Comparison of ENCODE assay signal across 32 cellular contexts in the genomic region with DNA sequence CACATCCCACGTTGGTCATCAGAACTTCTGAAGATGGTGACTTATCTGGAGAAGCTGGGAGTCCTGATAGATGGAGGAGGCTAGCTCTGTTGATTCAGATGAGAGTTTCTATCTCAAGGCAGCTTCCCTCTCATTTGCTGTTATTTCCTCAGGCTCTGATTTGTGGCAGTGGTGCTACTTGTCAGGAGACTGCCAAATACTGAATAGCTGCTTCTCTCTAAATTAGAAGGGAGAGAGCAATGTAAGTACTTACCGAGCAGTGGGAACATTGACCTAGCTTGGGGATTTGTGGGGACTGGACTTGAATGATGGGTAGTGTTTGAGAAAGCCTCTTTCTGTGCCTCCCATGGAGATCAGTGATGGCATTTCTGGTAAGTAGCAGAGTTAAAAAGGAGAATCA. TPM values are rescaled to one million over a fixed set of nuclear protein-coding genes. Genes with fewer than 3 reads are reported as not detected.
"Had no signal": no experiment of that assay in that cellular context is flagged by ENCODE, and none has a peak within 500 bp of the region (broad histone marks: within the 10 kb centered on the region; RNA-seq: fewer than 3 reads in every experiment).

A gene with protein sequence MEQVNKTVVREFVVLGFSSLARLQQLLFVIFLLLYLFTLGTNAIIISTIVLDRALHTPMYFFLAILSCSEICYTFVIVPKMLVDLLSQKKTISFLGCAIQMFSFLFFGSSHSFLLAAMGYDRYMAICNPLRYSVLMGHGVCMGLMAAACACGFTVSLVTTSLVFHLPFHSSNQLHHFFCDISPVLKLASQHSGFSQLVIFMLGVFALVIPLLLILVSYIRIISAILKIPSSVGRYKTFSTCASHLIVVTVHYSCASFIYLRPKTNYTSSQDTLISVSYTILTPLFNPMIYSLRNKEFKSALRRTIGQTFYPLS (plus strand): TSS at position 301 of the 400 bp plus-strand sequence. CDS start 3,728 bp downstream, outside the sequence.

- H3K27me3 Mint-ChIP-seq: stimulated activated memory B cell treated with anti-CD40 and anti-IgM and Interleukin-4, amounts not matched to agents 10 μg/mL and 1 μg/mL and 100 μg/mL, for 72 hours; stimulated activated naive CD8-positive, alpha-beta T cell treated with anti-CD3 and anti-CD28 coated beads, Interleukin-15, amount 100 ng/mL, for 72 hours had no signal

- H3K36me3 ChIP-seq: stomach, suprapubic skin, thoracic aorta, thyroid gland, tibial artery, tibial nerve, transverse colon, upper lobe of left lung, upper lobe of right lung, uterus, vagina had no signal

- H3K27ac Mint-ChIP-seq: stimulated activated effector memory CD8-positive, alpha-beta T cell treated with anti-CD3 and anti-CD28 coated beads, Interleukin-12 subunit alpha, Interleukin-12 subunit beta, amount 100 ng/mL, for 72 hours; stimulated activated memory B cell treated with anti-CD40 and anti-IgM and Interleukin-4, amounts not matched to agents 10 μg/mL and 1 μg/mL and 100 μg/mL, for 72 hours; stimulated activated naive B cell treated with anti-CD40 and anti-IgM and Interleukin-4, amounts not matched to agents 10 μg/mL and 1 μg/mL and 100 μg/mL, for 72 hours; stimulated activated naive CD8-positive, alpha-beta T cell treated with anti-CD3 and anti-CD28 coated beads, Interleukin-15, amount 100 ng/mL, for 72 hours; type B pancreatic cell had no signal

- FAIRE-seq: urothelium cell line had no signal

- H3K9me3 ChIP-seq: stomach, suprapubic skin, testis, thoracic aorta, thyroid gland, tibial artery, tibial nerve, transverse colon, upper lobe of left lung, upper lobe of right lung, uterus, vagina had no signal

- H3K4me3 ChIP-seq: stomach, suprapubic skin, testis, thoracic aorta, thyroid gland, tibial artery, tibial nerve, transverse colon, upper lobe of left lung, upper lobe of right lung, uterus, vagina had no signal

- H3K36me3 Mint-ChIP-seq: stimulated activated effector memory CD8-positive, alpha-beta T cell treated with anti-CD3 and anti-CD28 coated beads, Interleukin-12 subunit alpha, Interleukin-12 subunit beta, amount 100 ng/mL, for 72 hours; stimulated activated memory B cell treated with anti-CD40 and anti-IgM and Interleukin-4, amounts not matched to agents 10 μg/mL and 1 μg/mL and 100 μg/mL, for 72 hours; stimulated activated naive B cell treated with anti-CD40 and anti-IgM and Interleukin-4, amounts not matched to agents 10 μg/mL and 1 μg/mL and 100 μg/mL, for 72 hours; type B pancreatic cell had no signal

- H3K4me3 Mint-ChIP-seq: stimulated activated effector memory CD8-positive, alpha-beta T cell treated with anti-CD3 and anti-CD28 coated beads, Interleukin-12 subunit alpha, Interleukin-12 subunit beta, amount 100 ng/mL, for 72 hours; stimulated activated memory B cell treated with anti-CD40 and anti-IgM and Interleukin-4, amounts not matched to agents 10 μg/mL and 1 μg/mL and 100 μg/mL, for 72 hours; stimulated activated naive B cell treated with anti-CD40 and anti-IgM and Interleukin-4, amounts not matched to agents 10 μg/mL and 1 μg/mL and 100 μg/mL, for 72 hours; stimulated activated naive CD8-positive, alpha-beta T cell treated with anti-CD3 and anti-CD28 coated beads, Interleukin-15, amount 100 ng/mL, for 72 hours; type B pancreatic cell had no signal

- ATAC-seq: stimulated activated effector memory CD8-positive, alpha-beta T cell treated with anti-CD3 and anti-CD28 coated beads, Interleukin-12 subunit alpha, Interleukin-12 subunit beta, amount 100 ng/mL, for 72 hours; stimulated activated memory B cell treated with anti-CD40 and anti-IgM and Interleukin-4, amounts not matched to agents 10 μg/mL and 1 μg/mL and 100 μg/mL, for 72 hours; stimulated activated naive B cell treated with anti-CD40 and anti-IgM and Interleukin-4, amounts not matched to agents 10 μg/mL and 1 μg/mL and 100 μg/mL, for 72 hours; stimulated activated naive CD8-positive, alpha-beta T cell treated with anti-CD3 and anti-CD28 coated beads, Interleukin-15, amount 100 ng/mL, for 72 hours; upper lobe of right lung had no signal

- H3K4me1 ChIP-seq: stomach, suprapubic skin, testis, thyroid gland, tibial artery, tibial nerve, transverse colon, upper lobe of left lung, upper lobe of right lung, uterus, vagina had no signal

- H3K27me3 ChIP-seq: stomach, suprapubic skin, testis, thyroid gland, tibial artery, tibial nerve, transverse colon, upper lobe of left lung, upper lobe of right lung, uterus, vagina had no signal

- DNase-seq: stimulated activated CD4-positive, alpha-beta T cell treated with anti-CD3 and anti-CD28 coated beads, Interleukin-2, amount 100 ng/mL, for 24 hours; stimulated activated CD4-positive, alpha-beta T cell treated with anti-CD3 and anti-CD28 coated beads, Interleukin-2, amount 100 ng/mL, for 48 hours; stimulated activated CD4-positive, alpha-beta T cell treated with anti-CD3 and anti-CD28 coated beads, Interleukin-4, amount 100 ng/mL, for 1 hour; stimulated activated CD4-positive, alpha-beta T cell treated with anti-CD3 and anti-CD28 coated beads, Interleukin-4, amount 100 ng/mL, for 24 hours; stimulated activated CD4-positive, alpha-beta T cell treated with anti-CD3 and anti-CD28 coated beads, Interleukin-4, amount 100 ng/mL, for 4 hours; stimulated activated CD8-positive, alpha-beta memory T cell treated with anti-CD3 and anti-CD28 coated beads, Interleukin-4, amount 100 ng/mL, for 48 hours; stimulated activated naive B cell treated with anti-CD40 and anti-IgM and Interleukin-4, amounts not matched to agents 10 μg/mL and 1 μg/mL and 100 μg/mL, for 72 hours; stimulated activated naive CD4-positive, alpha-beta T cell; stimulated activated naive CD4-positive, alpha-beta T cell treated with Interleukin-2 at 50 U/mL for 16 hours; stimulated activated naive CD8-positive, alpha-beta T cell treated with anti-CD3 and anti-CD28 coated beads, Interleukin-15, amount 100 ng/mL, for 72 hours; stomach; substantia nigra; testis; thyroid gland; tibial artery; transverse colon; trophoblast cell; upper lobe of left lung; upper lobe of right lung; uterus had no signal

- H3K27ac ChIP-seq: stomach, suprapubic skin, testis, thoracic aorta, thyroid gland, tibial artery, tibial nerve, transverse colon, upper lobe of left lung, upper lobe of right lung, uterus, vagina had no signal

- H3K4me1 Mint-ChIP-seq: stimulated activated effector memory CD8-positive, alpha-beta T cell treated with anti-CD3 and anti-CD28 coated beads, Interleukin-12 subunit alpha, Interleukin-12 subunit beta, amount 100 ng/mL, for 72 hours; stimulated activated memory B cell treated with anti-CD40 and anti-IgM and Interleukin-4, amounts not matched to agents 10 μg/mL and 1 μg/mL and 100 μg/mL, for 72 hours; stimulated activated naive B cell treated with anti-CD40 and anti-IgM and Interleukin-4, amounts not matched to agents 10 μg/mL and 1 μg/mL and 100 μg/mL, for 72 hours; stimulated activated naive CD8-positive, alpha-beta T cell treated with anti-CD3 and anti-CD28 coated beads, Interleukin-15, amount 100 ng/mL, for 72 hours had no signal

- H3K9me3 Mint-ChIP-seq: stimulated activated effector memory CD8-positive, alpha-beta T cell treated with anti-CD3 and anti-CD28 coated beads, Interleukin-12 subunit alpha, Interleukin-12 subunit beta, amount 100 ng/mL, for 72 hours; stimulated activated memory B cell treated with anti-CD40 and anti-IgM and Interleukin-4, amounts not matched to agents 10 μg/mL and 1 μg/mL and 100 μg/mL, for 72 hours; type B pancreatic cell had no signal

RNA-seq across cellular contexts. Expression of the gene that starts here (rescaled TPM):
- total RNA-seq: stomach, subcutaneous adipose tissue, suprapubic skin, temporal lobe, testis, thoracic aorta, thyroid gland, tibial nerve, transverse colon, upper lobe of left lung, upper lobe of right lung, ureter, urinary bladder, uterus, vagina had no signal
- polyA plus RNA-seq: stomach, urinary bladder had no signal
